Comparison of ENCODE assay signal across 9 cellular contexts in the genomic region with DNA sequence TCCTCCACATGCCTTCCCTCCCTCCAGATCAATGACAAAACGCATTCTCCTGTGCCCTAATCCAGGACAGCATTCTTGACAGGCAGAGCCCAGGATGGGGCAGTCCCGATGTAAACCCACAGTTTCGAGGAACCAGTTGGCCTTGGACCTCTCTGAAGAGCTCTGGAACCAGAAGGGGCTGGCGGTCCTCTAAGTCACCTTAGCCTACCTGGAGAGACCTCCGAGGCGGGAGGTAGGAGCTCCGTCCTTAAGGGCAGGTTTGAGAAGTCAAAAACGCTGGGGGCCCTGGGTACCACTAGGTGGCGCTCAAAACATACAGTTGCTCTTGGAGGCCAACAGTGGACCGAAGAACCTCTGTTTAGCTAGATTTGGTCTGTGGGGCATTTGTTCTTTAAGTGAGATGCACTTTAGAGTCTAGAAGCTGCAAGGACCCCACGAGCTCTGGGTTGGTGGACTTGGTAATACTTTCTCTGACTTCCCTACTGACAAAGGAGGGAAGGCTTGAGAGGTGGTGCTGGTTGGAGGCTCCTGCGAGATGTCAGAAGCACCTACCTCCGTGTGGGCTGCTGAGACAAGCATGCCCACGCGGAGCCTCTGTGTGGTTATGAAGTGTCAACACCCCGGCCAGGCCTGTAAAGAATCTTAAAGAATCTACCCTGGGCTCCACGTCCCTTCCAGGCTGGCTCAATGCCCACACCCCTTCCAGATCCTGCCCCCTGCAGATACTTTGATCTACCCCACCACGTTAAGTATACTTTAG.
A peak's percentile ranks its signal among the peaks of the same experiment; 100 is the strongest.
DNase-seq lines count a peak whose midpoint lies in the region; ATAC-seq and TF ChIP-seq lines count a peak whose summit lies in the region.
"Had no signal": no experiment of that assay in that cellular context is flagged by ENCODE, and none has a peak within 500 bp of the region (broad histone marks: within the 10 kb centered on the region; RNA-seq: fewer than 3 reads in every experiment).

No MANE protein-coding gene starts in this region.

- no peaks in the 10 kb centered on the region for H3K9me3 Mint-ChIP-seq in activated T-cell treated with anti-CD3 and anti-CD28 coated beads, Interleukin-2, amount 50 U/mL, for 4 hours
- no peaks in the 10 kb centered on the region for H3K9me3 Mint-ChIP-seq in nephron progenitor cell

- CTCF ChIA-PET in PC-9 (lab: Charles Lee): interaction anchor here (0.7 to 1.1 kb wide), 5 partner anchors 8 to 207 kb away, joined by 3 to 8 read pairs (median 4); no protein-coding TSS in a partner anchor

- H3K4me2 ChIP-seq in KMS-11: no peak overlapping the region
- peak overlapping the region; percentile 58 for H3K4me2 ChIP-seq in PC-9

- H2AFZ ChIP-seq in KMS-11 (ENCODE audit: low read depth) (0 out of 2 replicates have a peak overlapping the region, but pooled peaks have one; percentile 7), PC-9 (no peak overlapping the region)

- intact Hi-C loops in PC-9 (cut with micrococcal nuclease; ENCODE audit: unreplicated experiment): loop anchor here (1.0 to 5.0 kb wide), 6 partner anchors 75 to 671 kb away; a partner anchor contains a TSS

- peaks cover 1% of the 10 kb centered on the region for H3K36me3 Mint-ChIP-seq in activated T-cell treated with anti-CD3 and anti-CD28 coated beads, Interleukin-2, amount 50 U/mL, for 4 hours (ENCODE audit: insufficient read depth)
- peaks cover 5% of the 10 kb centered on the region for H3K36me3 Mint-ChIP-seq in nephron progenitor cell (ENCODE audit: low read depth)

- POLR2A ChIA-PET in PC-9 (lab: Charles Lee; ENCODE audit: unreplicated experiment): interaction anchor here (0.6 kb wide), 4 partner anchors 27 to 670 kb away, joined by 4 to 17 read pairs (median 10); no protein-coding TSS in a partner anchor

- peaks cover 8% of the 10 kb centered on the region for H3K27me3 Mint-ChIP-seq in activated T-cell treated with anti-CD3 and anti-CD28 coated beads, Interleukin-2, amount 50 U/mL, for 4 hours (ENCODE audit: low read depth)
- peaks cover 11% of the 10 kb centered on the region for H3K27me3 Mint-ChIP-seq in nephron progenitor cell (ENCODE audit: low read depth, poor library complexity)

- H3K27me3 ChIP-seq in KMS-11 (ENCODE audit: insufficient read depth, low read depth): no peaks in the 10 kb centered on the region
- no peaks in the 10 kb centered on the region for H3K27me3 ChIP-seq in PC-9 (ENCODE audit: insufficient read depth, low read depth)
- H3K27me3 ChIP-seq: BLaER1 treated with 17β-estradiol and CSF1 and Interleukin-3, amounts not matched to agents 10 nM and 100 nM had no signal

- H3K79me2 ChIP-seq in KMS-11 (ENCODE audit: insufficient read depth, low read depth): no peaks in the 10 kb centered on the region
- no peaks in the 10 kb centered on the region for H3K79me2 ChIP-seq in PC-9 (ENCODE audit: low read depth)

- H3K36me3 ChIP-seq in KMS-11 (ENCODE audit: insufficient read depth) (no peaks in the 10 kb centered on the region), PC-9 (ENCODE audit: low read depth) (peaks cover 12% of the 10 kb centered on the region; the same call in 1 of the 2 replicates)
- H3K36me3 ChIP-seq: BLaER1 treated with 17β-estradiol and CSF1 and Interleukin-3, amounts not matched to agents 10 nM and 100 nM had no signal

- H3K27ac ChIP-seq in KMS-11 (no peak overlapping the region), PC-9 (no peak overlapping the region)

- no peak overlapping the region for H3K27ac Mint-ChIP-seq in nephron progenitor cell

- peak; percentile 76 to 87 for ATAC-seq in activated T-cell treated with anti-CD3 and anti-CD28 coated beads, Interleukin-2, amount 50 U/mL, for 4 hours

- TF ChIP-seq CTCF in KMS-11 (conservative IDR thresholded peaks at IDR 0.05; ENCODE audit: low read depth, low read length) (peak; percentile 93), PC-9 (conservative IDR thresholded peaks at IDR 0.05) (peak; percentile 98), fibroblast of mammary gland (conservative IDR thresholded peaks at IDR 0.05; ENCODE audit: control insufficient read depth, insufficient read depth, low read depth, low read length) (peak; percentile 96), nephron progenitor cell (IDR thresholded peaks at IDR 0.05) (peak; percentile 95)

- peaks cover 11% of the 10 kb centered on the region for H3K4me1 Mint-ChIP-seq in activated T-cell treated with anti-CD3 and anti-CD28 coated beads, Interleukin-2, amount 50 U/mL, for 4 hours (ENCODE audit: low read depth)
- no peaks in the 10 kb centered on the region for H3K4me1 Mint-ChIP-seq in nephron progenitor cell

- H3K4me3 Mint-ChIP-seq in activated T-cell treated with anti-CD3 and anti-CD28 coated beads, Interleukin-2, amount 50 U/mL, for 4 hours: no peak overlapping the region
- H3K4me3 Mint-ChIP-seq in nephron progenitor cell: peak overlapping the region; percentile 0

- H3K9ac ChIP-seq in KMS-11: no peak overlapping the region

- DNase-seq in NCI-H2081 (lab: John Stamatoyannopoulos, UW) (peak; percentile 75 to 85), NCI-H2081 treated with DMSO at 0.1 percent for 48 hours (lab: John Stamatoyannopoulos, UW) (no peak), PC-9 (peak; percentile 70 to 73), fibroblast of mammary gland (ENCODE audit: low read depth) (peak; percentile 80), nephron progenitor cell (peak; percentile 84)
- peak; percentile 85 for DNase-seq in activated T-cell treated with anti-CD3 and anti-CD28 coated beads, Interleukin-2, amount 50 U/mL, for 4 hours
- peak; percentile 72 for DNase-seq in stimulated activated naive CD4-positive, alpha-beta T cell treated with Interleukin-2 at 50 U/mL for 16 hours (lab: John Stamatoyannopoulos, UW)

- no peaks in the 10 kb centered on the region for H3K9me3 ChIP-seq in PC-9 (ENCODE audit: insufficient read depth, low read depth)
- H3K9me3 ChIP-seq: BLaER1 treated with 17β-estradiol and CSF1 and Interleukin-3, amounts not matched to agents 10 nM and 100 nM had no signal

- no peak overlapping the region for H3K4me3 ChIP-seq in KMS-11 (IDR thresholded peaks at IDR 0.05; ENCODE audit: insufficient read depth, low read depth, low read length)
- H3K4me3 ChIP-seq in PC-9: no peak overlapping the region
- H3K4me3 ChIP-seq in fibroblast of mammary gland (ENCODE audit: control insufficient read depth, low read depth, low read length): no peak overlapping the region
- H3K4me3 ChIP-seq: BLaER1 treated with 17β-estradiol and CSF1 and Interleukin-3, amounts not matched to agents 10 nM and 100 nM had no signal

- no TSS peak for BruUV-seq in PC-9 (replicated peaks; lab: Mats Ljungman, UMichigan)

- H4K20me1 ChIP-seq in KMS-11 (ENCODE audit: insufficient read depth): no peaks in the 10 kb centered on the region
- H4K20me1 ChIP-seq in PC-9 (ENCODE audit: insufficient read depth): no peaks in the 10 kb centered on the region

- no peaks in the 10 kb centered on the region for H3K4me1 ChIP-seq in KMS-11 (ENCODE audit: low read depth, poor library complexity, severe bottlenecking)
- peaks cover 20% of the 10 kb centered on the region for H3K4me1 ChIP-seq in PC-9 (replicated peaks; ENCODE audit: insufficient read depth)

- H3F3A ChIP-seq in PC-9 (ENCODE audit: insufficient read depth, low read depth): peaks cover 16% of the 10 kb centered on the region; the same call in 1 of the 2 replicates

- H3K9me2 ChIP-seq in PC-9 (ENCODE audit: insufficient read depth): no peaks in the 10 kb centered on the region
